In genomic region chr16:21554795-21555585, GRCh38 we compare ENCODE assay signal across 1 cellular context.
TF ChIP-seq lines count a peak whose summit lies in the region.

No MANE protein-coding gene starts in this region.

TF ChIP-seq in HepG2, 621 proteins besides CTCF, POLR2A, EP300 and RAD21 (continued from another document and continues in another):
- TF ChIP-seq HNF1A (IDR thresholded peaks at IDR 0.05; ENCODE audit: low read depth) (no peak), HNF1A (CRISPR knock-in tag; IDR thresholded peaks at IDR 0.05; ENCODE audit: borderline replicate concordance) (peak; percentile 71; the same call in 1 of the 2 replicates), ZNF207 (IDR thresholded peaks at IDR 0.05; ENCODE audit: borderline replicate concordance) (no peak), ZNF354B (CRISPR knock-in tag; IDR thresholded peaks at IDR 0.05) (peak; percentile 98; the same call in 1 of the 2 replicates), CAMTA2 (CRISPR knock-in tag; IDR thresholded peaks at IDR 0.05; ENCODE audit: borderline replicate concordance) (no peak), ZNF790 (CRISPR knock-in tag; IDR thresholded peaks at IDR 0.05; ENCODE audit: borderline replicate concordance) (peak; percentile 83), PCBP2 (optimal IDR thresholded peaks at IDR 0.05; ENCODE audit: low read depth, low read length, poor library complexity, severe bottlenecking) (no peak), ZNF7 (CRISPR knock-in tag; IDR thresholded peaks at IDR 0.05) (no peak; the same call in 1 of the 2 replicates), SALL2 (CRISPR knock-in tag; IDR thresholded peaks at IDR 0.05) (peak; percentile 96), ATM (IDR thresholded peaks at IDR 0.05; ENCODE audit: borderline replicate concordance) (no peak), IRX3 (CRISPR knock-in tag; IDR thresholded peaks at IDR 0.05; ENCODE audit: borderline replicate concordance, low read depth) (peak; percentile 84; the same call in 1 of the 2 replicates), ZSCAN30 (CRISPR knock-in tag; IDR thresholded peaks at IDR 0.05) (no peak), ZBTB7A (CRISPR knock-in tag; IDR thresholded peaks at IDR 0.05) (0 out of 2 replicates have a peak, but pooled peaks have one; percentile 56), BRD4 (CRISPR knock-in tag; IDR thresholded peaks at IDR 0.05) (0 out of 2 replicates have a peak, but pooled peaks have one; percentile 79), NFKBIZ (CRISPR knock-in tag; IDR thresholded peaks at IDR 0.05) (peak; percentile 83), ARHGAP35 (CRISPR knock-in tag; IDR thresholded peaks at IDR 0.05; ENCODE audit: borderline replicate concordance) (peak; percentile 57), ZNF710 (CRISPR knock-in tag; IDR thresholded peaks at IDR 0.05; ENCODE audit: borderline replicate concordance) (peak; percentile 82), ZNF18 (CRISPR knock-in tag; IDR thresholded peaks at IDR 0.05; ENCODE audit: insufficient replicate concordance) (no peak), ZNF746 (CRISPR knock-in tag; IDR thresholded peaks at IDR 0.05) (peak; percentile 81; the same call in 1 of the 2 replicates), PAF1 (CRISPR knock-in tag; IDR thresholded peaks at IDR 0.05) (no peak), ZBTB26 (CRISPR knock-in tag; IDR thresholded peaks at IDR 0.05; ENCODE audit: borderline replicate concordance) (peak; percentile 50; the same call in 1 of the 2 replicates), ZFP62 (CRISPR knock-in tag; IDR thresholded peaks at IDR 0.05) (no peak; the same call in 1 of the 2 replicates), ZNF329 (CRISPR knock-in tag; IDR thresholded peaks at IDR 0.05; ENCODE audit: low read depth) (peak; percentile 91), ZMYM2 (CRISPR knock-in tag; IDR thresholded peaks at IDR 0.05) (peak; percentile 19; the same call in 1 of the 2 replicates), GFI1 (CRISPR knock-in tag; IDR thresholded peaks at IDR 0.05; ENCODE audit: borderline replicate concordance) (peak; percentile 82; the same call in 1 of the 2 replicates), NFAT5 (CRISPR knock-in tag; IDR thresholded peaks at IDR 0.05) (peak; percentile 76; the same call in 1 of the 2 replicates), KMT2A (CRISPR knock-in tag; IDR thresholded peaks at IDR 0.05) (peak; percentile 94), ZNF12 (CRISPR knock-in tag; IDR thresholded peaks at IDR 0.05) (no peak; the same call in none of the 2 replicates), XBP1 (CRISPR knock-in tag; IDR thresholded peaks at IDR 0.05) (no peak; the same call in 1 of the 2 replicates), ARID3A (IDR thresholded peaks at IDR 0.05; ENCODE audit: low read depth, low read length) (no peak; the same call in 1 of the 2 replicates), SATB2 (CRISPR knock-in tag; IDR thresholded peaks at IDR 0.05) (0 out of 2 replicates have a peak, but pooled peaks have one; percentile 76), ELF3 (CRISPR knock-in tag; IDR thresholded peaks at IDR 0.05) (peak; percentile 98), ZNF703 (CRISPR knock-in tag; IDR thresholded peaks at IDR 0.05; ENCODE audit: borderline replicate concordance) (no peak; the same call in 1 of the 2 replicates), MAFF (IDR thresholded peaks at IDR 0.05; ENCODE audit: low read depth, low read length) (no peak), ZNF143 (CRISPR knock-in tag; IDR thresholded peaks at IDR 0.05) (peak; percentile 73), ZNF766 (CRISPR knock-in tag; IDR thresholded peaks at IDR 0.05; ENCODE audit: borderline replicate concordance) (0 out of 2 replicates have a peak, but pooled peaks have one; percentile 75), ZNF652 (CRISPR knock-in tag; IDR thresholded peaks at IDR 0.05; ENCODE audit: borderline replicate concordance, low read depth) (peak; percentile 34; the same call in 1 of the 2 replicates), PHF21A (CRISPR knock-in tag; IDR thresholded peaks at IDR 0.05) (peak; percentile 59; the same call in 1 of the 2 replicates), MAF1 (CRISPR knock-in tag; IDR thresholded peaks at IDR 0.05; ENCODE audit: borderline replicate concordance) (peak; percentile 83; the same call in 1 of the 2 replicates), ZKSCAN1 (IDR thresholded peaks at IDR 0.05; ENCODE audit: low read length) (peak; percentile 74), TAF1 (CRISPR knock-in tag; IDR thresholded peaks at IDR 0.05) (no peak), NR2F2 (IDR thresholded peaks at IDR 0.05; ENCODE audit: borderline replicate concordance, low read depth) (peak; percentile 37; the same call in 1 of the 2 replicates), MEIS1 (CRISPR knock-in tag; IDR thresholded peaks at IDR 0.05; ENCODE audit: borderline replicate concordance) (peak; percentile 94), ZBTB43 (CRISPR knock-in tag; conservative IDR thresholded peaks at IDR 0.05) (peak; percentile 20; the same call in 1 of the 2 replicates), DNMT1 (CRISPR knock-in tag; IDR thresholded peaks at IDR 0.05) (peak; percentile 99), EHMT2 (IDR thresholded peaks at IDR 0.05; ENCODE audit: borderline replicate concordance, low read depth, low read length) (no peak), ZNF296 (CRISPR knock-in tag; conservative IDR thresholded peaks at IDR 0.05) (no peak), ZNF225 (CRISPR knock-in tag; IDR thresholded peaks at IDR 0.05) (peak; percentile 97), CREM (IDR thresholded peaks at IDR 0.05) (no peak), CREM (CRISPR knock-in tag; IDR thresholded peaks at IDR 0.05) (no peak)
